ENCODE assay signal across 18 cellular contexts in genomic region chr6:1068068-1068467, GRCh38.
A peak's percentile ranks its signal among the peaks of the same experiment; 100 is the strongest.
DNase-seq lines count a peak whose midpoint lies in the region; ATAC-seq and TF ChIP-seq lines count a peak whose summit lies in the region.
"Had no signal": no experiment of that assay in that cellular context is flagged by ENCODE, and none has a peak within 500 bp of the region (broad histone marks: within the 10 kb centered on the region; RNA-seq: fewer than 3 reads in every experiment).

No MANE protein-coding gene starts in this region.

- peaks cover 17% of the 10 kb centered on the region for H3K4me1 ChIP-seq in hepatocyte (ENCODE audit: insufficient read depth)

- no peaks in the 10 kb centered on the region for H4K20me1 ChIP-seq in hepatocyte (ENCODE audit: insufficient read depth, poor library complexity, severe bottlenecking)

- CTCF ChIA-PET in WTC11 (lab: Charles Lee) = no interaction called here

- no peaks in the 10 kb centered on the region for H3K9me3 ChIP-seq in hepatocyte (ENCODE audit: low read depth)

- H3K27ac Mint-ChIP-seq in type B pancreatic cell (peak overlapping the region; percentile 8), WTC11 (no peak overlapping the region)
- H3K27ac Mint-ChIP-seq: CD8-positive, alpha-beta memory T cell; H9 had no signal

- POLR2A ChIA-PET in WTC11 (lab: Charles Lee) = no interaction called here

- H3K4me3 Mint-ChIP-seq in type B pancreatic cell (no peak overlapping the region), WTC11 (no peak overlapping the region)
- H3K4me3 Mint-ChIP-seq: CD8-positive, alpha-beta memory T cell; H9 had no signal

- no peak overlapping the region for H3K4me3 ChIP-seq in hepatocyte
- H3K4me3 ChIP-seq: K562 had no signal

- no peaks in the 10 kb centered on the region for H3K27me3 ChIP-seq in hepatocyte

- no peak for TF ChIP-seq CTCF in hepatocyte (IDR thresholded peaks at IDR 0.05; ENCODE audit: poor library complexity)
- no peak for TF ChIP-seq CTCF in type B pancreatic cell (conservative IDR thresholded peaks at IDR 0.05)
- no peak for TF ChIP-seq CTCF in WTC11 (IDR thresholded peaks at IDR 0.05)

- ATAC-seq in GM21786 (IDR thresholded peaks at IDR 0.05; ENCODE audit: unreplicated experiment) (no peak), WTC11 (no peak)
- ATAC-seq: K562, Panc1, SK-N-SH treated with all-trans-retinoic acid at 6 μM for 48 hours had no signal

- no peaks in the 10 kb centered on the region for H3K79me2 ChIP-seq in hepatocyte

- H3K4me1 Mint-ChIP-seq in type B pancreatic cell (ENCODE audit: unreplicated experiment) (peaks cover 14% of the 10 kb centered on the region), WTC11 (0 out of 2 replicates have a peak, but pooled peaks cover 3% of the 10 kb centered on the region)
- H3K4me1 Mint-ChIP-seq: CD8-positive, alpha-beta memory T cell had no signal

- H3K36me3 ChIP-seq in hepatocyte (replicated peaks; ENCODE audit: insufficient read depth, low read depth) = no peaks in the 10 kb centered on the region

- WGBS in hepatocyte (ENCODE audit: low lambda C conversion rate, missing lambda C conversion rate) = 60% methylated on average over 7 of the region's 7 CpGs

- no peaks in the 10 kb centered on the region for H3K9me2 ChIP-seq in hepatocyte (replicated peaks; ENCODE audit: insufficient read depth)

- H3K27me3 Mint-ChIP-seq in type B pancreatic cell (peaks cover 3% of the 10 kb centered on the region), WTC11 (ENCODE audit: low read depth) (no peaks in the 10 kb centered on the region)

- peak overlapping the region; percentile 5 for H3K27ac ChIP-seq in hepatocyte

- H3K9me3 Mint-ChIP-seq in type B pancreatic cell = no peaks in the 10 kb centered on the region
- H3K9me3 Mint-ChIP-seq in WTC11 = no peaks in the 10 kb centered on the region
- H3K9me3 Mint-ChIP-seq: CD8-positive, alpha-beta memory T cell; H9 had no signal

- H2AFZ ChIP-seq in hepatocyte = no peak overlapping the region

- H3K4me2 ChIP-seq in hepatocyte = no peak overlapping the region

- no peaks in the 10 kb centered on the region for H3K36me3 Mint-ChIP-seq in type B pancreatic cell
- H3K36me3 Mint-ChIP-seq in WTC11 = no peaks in the 10 kb centered on the region
- H3K36me3 Mint-ChIP-seq: CD8-positive, alpha-beta memory T cell had no signal

- DNase-seq in HT1080 (ENCODE audit: low read depth) (peak; percentile 48), amniotic epithelial cell (ENCODE audit: low read depth) (peak; percentile 62), hepatocyte (ENCODE audit: low spot score) (peak; percentile 36), type B pancreatic cell (ENCODE audit: extremely low spot score, unreplicated experiment) (no peak), WTC11 (ENCODE audit: low spot score) (no peak), NCI-H526 (lab: John Stamatoyannopoulos, UW) (no peak)
- DNase-seq: CD8-positive, alpha-beta memory T cell; DMS 273 treated with DMSO at 0.1 percent for 48 hours; H9; NCI-H1105; NCI-H187 treated with DMSO at 0.1 percent for 48 hours; NCI-H2171; NCI-H82; SHP77 had no signal

TF ChIP-seq in WTC11, 78 proteins besides CTCF, POLR2A, EP300 and RAD21 (continues in another document):
- TF ChIP-seq GRHL2 (CRISPR knock-in tag; IDR thresholded peaks at IDR 0.05; ENCODE audit: insufficient replicate concordance, severe bottlenecking) (no peak), TEAD4 (CRISPR knock-in tag; IDR thresholded peaks at IDR 0.05) (no peak), FOXK1 (CRISPR knock-in tag; IDR thresholded peaks at IDR 0.05) (no peak), CDX4 (CRISPR knock-in tag; IDR thresholded peaks at IDR 0.05; ENCODE audit: borderline replicate concordance) (no peak), ZNF512 (CRISPR knock-in tag; IDR thresholded peaks at IDR 0.05; ENCODE audit: borderline replicate concordance) (no peak), ARID4B (CRISPR knock-in tag; IDR thresholded peaks at IDR 0.05; ENCODE audit: borderline replicate concordance) (no peak), IRF1 (CRISPR knock-in tag; IDR thresholded peaks at IDR 0.05) (no peak), USF1 (CRISPR knock-in tag; IDR thresholded peaks at IDR 0.05) (no peak), PREB (CRISPR knock-in tag; IDR thresholded peaks at IDR 0.05; ENCODE audit: borderline replicate concordance) (no peak), NR3C1 (CRISPR knock-in tag; conservative IDR thresholded peaks at IDR 0.05; ENCODE audit: low read depth) (no peak), KAT7 (CRISPR knock-in tag; IDR thresholded peaks at IDR 0.05; ENCODE audit: borderline replicate concordance) (no peak)

Comparison
In these comparisons a context has a peak if more than half of its experiments do, and no peak if none do; other contexts are left out.
1. DNase-seq: peak in HT1080 (single experiment), amniotic epithelial cell (single experiment) and hepatocyte (single experiment); none in type B pancreatic cell (single experiment), WTC11 (single experiment) and NCI-H526 (0 of 2).